ENCODE assay signal across 8 cellular contexts in the genomic region with DNA sequence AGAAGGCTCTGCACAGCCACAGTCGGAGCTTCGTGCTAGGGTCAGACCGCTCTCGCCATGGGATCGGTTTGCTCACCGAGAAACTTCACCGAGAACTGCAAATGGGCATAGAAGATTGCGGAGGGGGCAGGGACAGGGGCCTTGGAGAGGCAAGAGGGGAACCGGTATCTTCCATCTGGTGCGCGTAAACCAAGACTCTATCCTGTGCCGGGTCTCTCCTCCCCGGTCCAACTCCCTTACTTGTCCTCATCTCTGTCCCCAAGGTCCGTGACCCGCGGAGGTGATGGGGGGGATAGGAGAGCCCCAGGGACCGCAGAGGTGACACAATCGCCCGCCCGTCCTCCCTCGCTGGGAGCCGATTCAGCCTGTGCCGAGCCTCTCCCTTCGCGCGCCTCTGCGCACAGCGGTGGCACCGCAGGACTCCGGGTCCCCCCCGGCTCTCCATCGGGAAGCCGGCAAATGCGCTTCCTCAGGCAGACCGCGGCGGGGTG. TPM values are rescaled to one million over a fixed set of nuclear protein-coding genes. Genes with fewer than 3 reads are reported as not detected.
DNase-seq lines count a peak whose midpoint lies in the region; ATAC-seq and TF ChIP-seq lines count a peak whose summit lies in the region.

No MANE protein-coding gene starts in this region.

- POLR2A ChIA-PET in activated CD4-positive, alpha-beta T cell treated with anti-CD3 and anti-CD28 coated beads, Interleukin-2, amount 10 ng/mL, durations not matched to agents 7 days and 5 days (lab: Charles Lee) = no interaction called here

- H3K4me2 ChIP-seq in fibroblast of lung (ENCODE audit: extremely low read depth, insufficient read depth, low read length) = peak overlapping the region; percentile 93

- H3K4me3 Mint-ChIP-seq in activated CD4-positive, alpha-beta T cell treated with anti-CD3 and anti-CD28 coated beads, Interleukin-2, amount 10 ng/mL, durations not matched to agents 7 days and 5 days = peak overlapping the region; percentile 63
- H3K4me3 Mint-ChIP-seq in T-helper 2 cell treated with Interferon-gamma antibody and Interleukin-4, amounts not matched to agents 5 μg/mL and 100 μg/mL, for 36 hours = peak overlapping the region; percentile 57
- H3K4me3 Mint-ChIP-seq in nephron progenitor cell = peak overlapping the region; percentile 93

- no peaks in the 10 kb centered on the region for H3K79me2 ChIP-seq in fibroblast of lung (ENCODE audit: control insufficient read depth, insufficient read depth, low read length)

- TF ChIP-seq CTCF in fibroblast of lung (conservative IDR thresholded peaks at IDR 0.05 in 1 of 2, IDR thresholded peaks at IDR 0.05 in 1 of 2; ENCODE audit: low read depth in 1 of 2, low read length in 2 of 2) (no peak), nephron progenitor cell (IDR thresholded peaks at IDR 0.05) (no peak)

- H3K36me3 Mint-ChIP-seq in activated CD4-positive, alpha-beta T cell treated with anti-CD3 and anti-CD28 coated beads, Interleukin-2, amount 10 ng/mL, durations not matched to agents 7 days and 5 days (ENCODE audit: low read depth) = no peaks in the 10 kb centered on the region
- H3K36me3 Mint-ChIP-seq in T-helper 2 cell treated with Interferon-gamma antibody and Interleukin-4, amounts not matched to agents 5 μg/mL and 100 μg/mL, for 36 hours (ENCODE audit: low read depth) = no peaks in the 10 kb centered on the region
- peaks cover 4% of the 10 kb centered on the region for H3K36me3 Mint-ChIP-seq in nephron progenitor cell (ENCODE audit: low read depth)

- H3K9me3 Mint-ChIP-seq in activated CD4-positive, alpha-beta T cell treated with anti-CD3 and anti-CD28 coated beads, Interleukin-2, amount 10 ng/mL, durations not matched to agents 7 days and 5 days = no peaks in the 10 kb centered on the region
- H3K9me3 Mint-ChIP-seq in T-helper 2 cell treated with Interferon-gamma antibody and Interleukin-4, amounts not matched to agents 5 μg/mL and 100 μg/mL, for 36 hours = no peaks in the 10 kb centered on the region
- peaks cover 4% of the 10 kb centered on the region for H3K9me3 Mint-ChIP-seq in nephron progenitor cell

- no peaks in the 10 kb centered on the region for H4K20me1 ChIP-seq in fibroblast of lung (ENCODE audit: control insufficient read depth, extremely low read depth, insufficient read depth, low read length)

- H3K4me1 ChIP-seq in fibroblast of lung (ENCODE audit: control insufficient read depth, extremely low read depth, insufficient read depth, low read length) = no peaks in the 10 kb centered on the region

- H3K27ac Mint-ChIP-seq in activated CD4-positive, alpha-beta T cell treated with anti-CD3 and anti-CD28 coated beads, Interleukin-2, amount 10 ng/mL, durations not matched to agents 7 days and 5 days = no peak overlapping the region
- no peak overlapping the region for H3K27ac Mint-ChIP-seq in T-helper 2 cell treated with Interferon-gamma antibody and Interleukin-4, amounts not matched to agents 5 μg/mL and 100 μg/mL, for 36 hours
- no peak overlapping the region for H3K27ac Mint-ChIP-seq in nephron progenitor cell

- no peak overlapping the region for H2AFZ ChIP-seq in fibroblast of lung (ENCODE audit: low read length)

- CTCF ChIA-PET in activated CD4-positive, alpha-beta T cell treated with anti-CD3 and anti-CD28 coated beads, Interleukin-2, amount 10 ng/mL, durations not matched to agents 7 days and 5 days (lab: Charles Lee) = interaction anchor here (1.1 kb wide), 1 partner anchor 17 kb away, joined by 6 read pairs; no protein-coding TSS in a partner anchor

- no peak overlapping the region for H3K27ac ChIP-seq in fibroblast of lung (ENCODE audit: insufficient read depth, low read length)

- H3K27me3 ChIP-seq in fibroblast of lung (ENCODE audit: control insufficient read depth, insufficient read depth, low read length) = peaks cover 3% of the 10 kb centered on the region

- no peak for DNase-seq in activated CD4-positive, alpha-beta T cell treated with anti-CD3 and anti-CD28 coated beads, Interleukin-2, amount 10 ng/mL, durations not matched to agents 7 days and 5 days
- no peak for DNase-seq in activated CD4-positive, alpha-beta T cell treated with anti-CD3 and anti-CD28 coated beads for 1 hour
- no peak for DNase-seq in T-helper 2 cell treated with Interferon-gamma antibody and Interleukin-4, amounts not matched to agents 5 μg/mL and 100 μg/mL, for 36 hours (ENCODE audit: low spot score)
- DNase-seq in fibroblast of lung (ENCODE audit: low read depth in 2 of 2) (peak; percentile 36 to 61), nephron progenitor cell (peak; percentile 54), GM19238 (ENCODE audit: insufficient read length, low spot score) (no peak)

- no peaks in the 10 kb centered on the region for H3K9me3 ChIP-seq in fibroblast of lung (ENCODE audit: control insufficient read depth, insufficient read depth, low read depth, low read length)

- no peaks in the 10 kb centered on the region for H3K36me3 ChIP-seq in fibroblast of lung (ENCODE audit: control insufficient read depth, insufficient read depth, low read length)

- H3K4me3 ChIP-seq in fibroblast of lung (replicated peaks in 1 of 4; ENCODE audit: control extremely low read depth in 1 of 4, insufficient read depth in 1 of 4, low read depth in 3 of 4, low read length in 4 of 4) = peak overlapping the region; percentile 20 to 64 (median 54)

- ATAC-seq in HG02938 (IDR thresholded peaks at IDR 0.05; ENCODE audit: unreplicated experiment) (no peak), HG03432 (IDR thresholded peaks at IDR 0.05; ENCODE audit: unreplicated experiment) (no peak)

- H3K27me3 Mint-ChIP-seq in activated CD4-positive, alpha-beta T cell treated with anti-CD3 and anti-CD28 coated beads, Interleukin-2, amount 10 ng/mL, durations not matched to agents 7 days and 5 days = peaks cover 67% of the 10 kb centered on the region
- peaks cover 64% of the 10 kb centered on the region for H3K27me3 Mint-ChIP-seq in T-helper 2 cell treated with Interferon-gamma antibody and Interleukin-4, amounts not matched to agents 5 μg/mL and 100 μg/mL, for 36 hours (ENCODE audit: low read depth)
- H3K27me3 Mint-ChIP-seq in nephron progenitor cell (ENCODE audit: low read depth, poor library complexity) = peaks cover 42% of the 10 kb centered on the region

- H3K4me1 Mint-ChIP-seq in activated CD4-positive, alpha-beta T cell treated with anti-CD3 and anti-CD28 coated beads, Interleukin-2, amount 10 ng/mL, durations not matched to agents 7 days and 5 days = peaks cover 16% of the 10 kb centered on the region
- peaks cover 11% of the 10 kb centered on the region for H3K4me1 Mint-ChIP-seq in T-helper 2 cell treated with Interferon-gamma antibody and Interleukin-4, amounts not matched to agents 5 μg/mL and 100 μg/mL, for 36 hours (ENCODE audit: low read depth)
- peaks cover 24% of the 10 kb centered on the region for H3K4me1 Mint-ChIP-seq in nephron progenitor cell

- no peak overlapping the region for H3K9ac ChIP-seq in fibroblast of lung (ENCODE audit: insufficient read depth, low read length)

RNA-seq across cellular contexts. Expression of gene SCD5, which starts 1.0 kb away (rescaled TPM):
- total RNA-seq in activated CD4-positive, alpha-beta T cell treated with anti-CD3 and anti-CD28 coated beads, Interleukin-2, amount 10 ng/mL, durations not matched to agents 7 days and 5 days = 1 to 10 TPM; 2.0 TPM
- total RNA-seq in fibroblast of lung = 10.5 and 11.4 TPM in 2 replicates
- 4.9 and 7.1 TPM in 2 replicates for polyA plus RNA-seq in fibroblast of lung
- 3.8 and 4.2 TPM in 2 replicates for polyA plus RNA-seq in fibroblast of lung (2012)
- 5.2 and 9.9 TPM in 2 replicates for polyA minus RNA-seq in fibroblast of lung (ENCODE audit: low replicate concordance)

Comparison
In these comparisons a context has a peak if more than half of its experiments do, and no peak if none do; other contexts are left out.
1. DNase-seq: peak in fibroblast of lung (2 of 2) and nephron progenitor cell (single experiment); none in activated CD4-positive, alpha-beta T cell treated with anti-CD3 and anti-CD28 coated beads, Interleukin-2, amount 10 ng/mL, durations not matched to agents 7 days and 5 days (single experiment), activated CD4-positive, alpha-beta T cell treated with anti-CD3 and anti-CD28 coated beads for 1 hour (single experiment), T-helper 2 cell treated with Interferon-gamma antibody and Interleukin-4, amounts not matched to agents 5 μg/mL and 100 μg/mL, for 36 hours (single experiment) and GM19238 (single experiment).
2. Peak in every context shown above with its lines, with median percentiles within 50 percentile points of each other: H3K4me3 Mint-ChIP-seq.